ENCODE assay signal across 28 cellular contexts in genomic region chr20:47897461-47897860, GRCh38.
"Had no signal": no experiment of that assay in that cellular context is flagged by ENCODE, and none has a peak within 500 bp of the region (broad histone marks: within the 10 kb centered on the region; RNA-seq: fewer than 3 reads in every experiment).

No MANE protein-coding gene starts in this region.

- ATAC-seq: activated CD4-positive, alpha-beta T cell treated with anti-CD3 and anti-CD28 coated beads for 36 hours; activated CD8-positive, alpha-beta T cell treated with anti-CD3 and anti-CD28 coated beads, Interleukin-2, amount 10 ng/mL, durations not matched to agents 7 days and 5 days; activated naive CD4-positive, alpha-beta T cell treated with anti-CD3 and anti-CD28 coated beads, Interleukin-2, amount 50 U/mL, for 72 hours; activated T-cell treated with anti-CD3 and anti-CD28 coated beads, Interleukin-2, amount 50 U/mL, for 72 hours; effector memory CD8-positive, alpha-beta T cell had no signal

- H3K36me3 ChIP-seq: ascending aorta, breast epithelium, cardiac muscle cell, esophagus squamous epithelium had no signal

- H3K4me3 Mint-ChIP-seq: activated CD4-positive, alpha-beta memory T cell treated with anti-CD3 and anti-CD28 coated beads for 36 hours; activated CD4-positive, alpha-beta T cell treated with anti-CD3 and anti-CD28 coated beads for 36 hours; activated CD4-positive, alpha-beta T cell treated with anti-CD3 and anti-CD28 coated beads, Interleukin-2, amount 10 ng/mL, durations not matched to agents 24 days and 14 days; activated CD8-positive, alpha-beta T cell treated with anti-CD3 and anti-CD28 coated beads, Interleukin-2, amount 10 ng/mL, durations not matched to agents 7 days and 5 days; activated naive CD4-positive, alpha-beta T cell treated with anti-CD3 and anti-CD28 coated beads, Interleukin-2, amount 10 ng/mL, durations not matched to agents 7 days and 5 days; activated naive CD8-positive, alpha-beta T cell treated with anti-CD3 and anti-CD28 coated beads, Interleukin-2, amount 10 ng/mL, durations not matched to agents 7 days and 5 days; activated T-cell treated with anti-CD3 and anti-CD28 coated beads, Interleukin-2, amount 50 U/mL, for 24 hours; activated T-cell treated with anti-CD3 and anti-CD28 coated beads, Interleukin-2, amount 50 U/mL, for 72 hours; brain; central memory CD8-positive, alpha-beta T cell; dendritic cell treated with granulocyte-macrophage colony-stimulating factor and Interleukin-4, amounts not matched to agents 40 ng/mL and 50 ng/mL, for 4 days; effector memory CD8-positive, alpha-beta T cell had no signal

- H3K36me3 Mint-ChIP-seq: activated CD4-positive, alpha-beta memory T cell treated with anti-CD3 and anti-CD28 coated beads for 36 hours; activated naive CD4-positive, alpha-beta T cell treated with anti-CD3 and anti-CD28 coated beads, Interleukin-2, amount 10 ng/mL, durations not matched to agents 7 days and 5 days; activated naive CD4-positive, alpha-beta T cell treated with anti-CD3 and anti-CD28 coated beads, Interleukin-2, amount 50 U/mL, for 72 hours; activated naive CD8-positive, alpha-beta T cell treated with anti-CD3 and anti-CD28 coated beads, Interleukin-2, amount 10 ng/mL, durations not matched to agents 7 days and 5 days; brain had no signal

- H3K27ac Mint-ChIP-seq: activated CD4-positive, alpha-beta memory T cell treated with anti-CD3 and anti-CD28 coated beads for 36 hours; activated CD4-positive, alpha-beta T cell treated with anti-CD3 and anti-CD28 coated beads for 36 hours; activated CD4-positive, alpha-beta T cell treated with anti-CD3 and anti-CD28 coated beads, Interleukin-2, amount 10 ng/mL, durations not matched to agents 24 days and 14 days; activated CD8-positive, alpha-beta T cell treated with anti-CD3 and anti-CD28 coated beads, Interleukin-2, amount 10 ng/mL, durations not matched to agents 7 days and 5 days; activated naive CD4-positive, alpha-beta T cell treated with anti-CD3 and anti-CD28 coated beads, Interleukin-2, amount 10 ng/mL, durations not matched to agents 7 days and 5 days; activated naive CD4-positive, alpha-beta T cell treated with anti-CD3 and anti-CD28 coated beads, Interleukin-2, amount 50 U/mL, for 72 hours; activated naive CD8-positive, alpha-beta T cell treated with anti-CD3 and anti-CD28 coated beads, Interleukin-2, amount 10 ng/mL, durations not matched to agents 7 days and 5 days; activated T-cell treated with anti-CD3 and anti-CD28 coated beads, Interleukin-2, amount 50 U/mL, for 24 hours; activated T-cell treated with anti-CD3 and anti-CD28 coated beads, Interleukin-2, amount 50 U/mL, for 72 hours; dendritic cell treated with granulocyte-macrophage colony-stimulating factor and Interleukin-4, amounts not matched to agents 40 ng/mL and 50 ng/mL, for 4 days; effector memory CD8-positive, alpha-beta T cell had no signal

- DNase-seq: activated CD4-positive, alpha-beta memory T cell treated with anti-CD3 and anti-CD28 coated beads for 36 hours; activated CD4-positive, alpha-beta T cell treated with anti-CD3 and anti-CD28 coated beads for 36 hours; activated CD4-positive, alpha-beta T cell treated with anti-CD3 and anti-CD28 coated beads, Interleukin-2, amount 10 ng/mL, durations not matched to agents 24 days and 14 days; activated CD4-positive, CD25-positive, alpha-beta regulatory T cell; activated CD4-positive, CD25-positive, alpha-beta regulatory T cell treated with anti-CD3 and anti-CD28 coated beads, Interleukin-2, amount 50 U/mL, for 72 hours; activated CD8-positive, alpha-beta memory T cell treated with anti-CD3 and anti-CD28 coated beads, Interleukin-2, amount 50 U/mL, for 48 hours; activated CD8-positive, alpha-beta T cell treated with anti-CD3 and anti-CD28 coated beads, Interleukin-2, amount 10 ng/mL, durations not matched to agents 7 days and 5 days; activated gamma-delta T cell; activated naive CD4-positive, alpha-beta T cell; activated naive CD4-positive, alpha-beta T cell treated with anti-CD3 and anti-CD28 coated beads, Interleukin-2, amount 10 ng/mL, durations not matched to agents 7 days and 5 days; activated naive CD8-positive, alpha-beta T cell treated with anti-CD3 and anti-CD28 coated beads, Interleukin-2, amount 10 ng/mL, durations not matched to agents 7 days and 5 days; activated T-cell treated with anti-CD3 and anti-CD28 coated beads for 4 hours; activated T-cell treated with anti-CD3 and anti-CD28 coated beads, Interleukin-2, amount 50 U/mL, for 24 hours; activated T-cell treated with anti-CD3 and anti-CD28 coated beads, Interleukin-2, amount 50 U/mL, for 72 hours; effector CD4-positive, alpha-beta T cell; effector memory CD8-positive, alpha-beta T cell; esophagus squamous epithelium; foreskin melanocyte; T-helper 2 cell had no signal

- H3K9me3 Mint-ChIP-seq: activated CD4-positive, alpha-beta memory T cell treated with anti-CD3 and anti-CD28 coated beads for 36 hours; activated CD4-positive, alpha-beta T cell treated with anti-CD3 and anti-CD28 coated beads, Interleukin-2, amount 10 ng/mL, durations not matched to agents 24 days and 14 days; activated naive CD4-positive, alpha-beta T cell treated with anti-CD3 and anti-CD28 coated beads, Interleukin-2, amount 10 ng/mL, durations not matched to agents 7 days and 5 days; activated naive CD4-positive, alpha-beta T cell treated with anti-CD3 and anti-CD28 coated beads, Interleukin-2, amount 50 U/mL, for 72 hours; activated naive CD8-positive, alpha-beta T cell treated with anti-CD3 and anti-CD28 coated beads, Interleukin-2, amount 10 ng/mL, durations not matched to agents 7 days and 5 days; activated T-cell treated with anti-CD3 and anti-CD28 coated beads, Interleukin-2, amount 50 U/mL, for 24 hours; activated T-cell treated with anti-CD3 and anti-CD28 coated beads, Interleukin-2, amount 50 U/mL, for 72 hours; central memory CD8-positive, alpha-beta T cell; dendritic cell treated with granulocyte-macrophage colony-stimulating factor and Interleukin-4, amounts not matched to agents 40 ng/mL and 50 ng/mL, for 4 days; effector memory CD8-positive, alpha-beta T cell had no signal

- H3K4me1 ChIP-seq: ascending aorta, breast epithelium had no signal

- H3K27me3 Mint-ChIP-seq: activated CD4-positive, alpha-beta memory T cell treated with anti-CD3 and anti-CD28 coated beads for 36 hours; activated CD4-positive, alpha-beta T cell treated with anti-CD3 and anti-CD28 coated beads for 36 hours; activated CD4-positive, alpha-beta T cell treated with anti-CD3 and anti-CD28 coated beads, Interleukin-2, amount 10 ng/mL, durations not matched to agents 24 days and 14 days; activated naive CD8-positive, alpha-beta T cell treated with anti-CD3 and anti-CD28 coated beads, Interleukin-2, amount 10 ng/mL, durations not matched to agents 7 days and 5 days; activated T-cell treated with anti-CD3 and anti-CD28 coated beads, Interleukin-2, amount 50 U/mL, for 24 hours; central memory CD8-positive, alpha-beta T cell had no signal

- H3K4me3 ChIP-seq: ascending aorta, breast epithelium, cardiac muscle cell, coronary artery, esophagus squamous epithelium had no signal

- H3K27me3 ChIP-seq: ascending aorta, breast epithelium, cardiac muscle cell had no signal

- H3K4me1 Mint-ChIP-seq: activated CD4-positive, alpha-beta T cell treated with anti-CD3 and anti-CD28 coated beads for 36 hours; activated CD4-positive, alpha-beta T cell treated with anti-CD3 and anti-CD28 coated beads, Interleukin-2, amount 10 ng/mL, durations not matched to agents 24 days and 14 days; activated naive CD4-positive, alpha-beta T cell treated with anti-CD3 and anti-CD28 coated beads, Interleukin-2, amount 10 ng/mL, durations not matched to agents 7 days and 5 days; activated naive CD8-positive, alpha-beta T cell treated with anti-CD3 and anti-CD28 coated beads, Interleukin-2, amount 10 ng/mL, durations not matched to agents 7 days and 5 days; brain; central memory CD8-positive, alpha-beta T cell had no signal

- H3K9me3 ChIP-seq: ascending aorta, breast epithelium, esophagus squamous epithelium had no signal

- H3K27ac ChIP-seq: ascending aorta, breast epithelium, cardiac muscle cell, coronary artery, epithelial cell of prostate, esophagus squamous epithelium had no signal
